19 cellular contexts compared by ENCODE assay signal in genomic region chrX:97692575-97692974, GRCh38.
"Had no signal": no experiment of that assay in that cellular context is flagged by ENCODE, and none has a peak within 500 bp of the region (broad histone marks: within the 10 kb centered on the region; RNA-seq: fewer than 3 reads in every experiment).

No MANE protein-coding gene starts in this region.

- H3K36me3 ChIP-seq: adrenal gland, lower lobe of right lung, tibial artery had no signal

- H3K27me3 ChIP-seq: adrenal gland, tibial artery had no signal

- H3K9me3 ChIP-seq: adrenal gland, lower lobe of right lung had no signal

- H3K4me3 ChIP-seq: adrenal gland, lower lobe of right lung, tibial artery had no signal

- H3K27ac ChIP-seq: adrenal gland, lower lobe of right lung, tibial artery had no signal

- ATAC-seq: activated CD4-positive, CD25-positive, alpha-beta regulatory T cell treated with anti-CD3 and anti-CD28 coated beads, Interleukin-2, amount 50 U/mL, for 24 hours; lower lobe of right lung; stimulated activated naive CD8-positive, alpha-beta T cell treated with anti-CD3 and anti-CD28 coated beads, Interleukin-15, Interleukin-2, amounts not matched to agents 100 U/mL and 50 U/mL, for 24 hours had no signal

- H3K4me1 ChIP-seq: adrenal gland, lower lobe of right lung, tibial artery had no signal

- DNase-seq: activated CD4-positive, alpha-beta T cell treated with anti-CD3 and anti-CD28 coated beads, Interleukin-2, amount 10 ng/mL, durations not matched to agents 7 days and 5 days; activated CD8-positive, alpha-beta memory T cell treated with anti-CD3 and anti-CD28 coated beads, Interleukin-2, amount 50 U/mL, for 48 hours; activated effector memory CD4-positive, alpha-beta T cell treated with Interleukin-2 at 50 U/mL for 16 hours; activated naive CD4-positive, alpha-beta T cell treated with anti-CD3 and anti-CD28 coated beads, Interleukin-2, amount 50 U/mL, for 16 hours; activated T-cell treated with anti-CD3 and anti-CD28 coated beads, Interleukin-2, amount 50 U/mL, for 48 hours; adrenal gland; cerebellar nuclear complex; effector CD8-positive, alpha-beta T cell; hypothalamus; lower lobe of right lung; retina; stimulated activated CD4-positive, alpha-beta T cell treated with anti-CD3 and anti-CD28 coated beads, Interleukin-12 subunit alpha, Interleukin-12 subunit beta, amount 100 ng/mL, for 4 hours; stimulated activated CD4-positive, alpha-beta T cell treated with anti-CD3 and anti-CD28 coated beads, Interleukin-1b, Interleukin-23, amount 100 ng/mL, for 48 hours; stimulated activated naive CD8-positive, alpha-beta T cell treated with anti-CD3 and anti-CD28 coated beads, Interleukin-15, Interleukin-2, amounts not matched to agents 100 U/mL and 50 U/mL, for 24 hours; substantia nigra; T-helper 1 cell; T-helper 9 cell; tibial artery had no signal
